19 cellular contexts compared by ENCODE assay signal in genomic region chr15:45871121-45871855, GRCh38.
DNase-seq lines count a peak whose midpoint lies in the region; ATAC-seq, FAIRE-seq and TF ChIP-seq lines count a peak whose summit lies in the region.
"Had no signal": no experiment of that assay in that cellular context is flagged by ENCODE, and none has a peak within 500 bp of the region (broad histone marks: within the 10 kb centered on the region; RNA-seq: fewer than 3 reads in every experiment).

No MANE protein-coding gene starts in this region.

- no peaks in the 10 kb centered on the region for H3K79me2 ChIP-seq in astrocyte (ENCODE audit: insufficient read depth, low read length)

- H3K4me1 ChIP-seq in astrocyte (ENCODE audit: insufficient read depth, low read length) (no peaks in the 10 kb centered on the region), foreskin keratinocyte (peaks cover 16% of the 10 kb centered on the region), transverse colon (no peaks in the 10 kb centered on the region)
- H3K4me1 ChIP-seq: testis had no signal

- H3K4me2 ChIP-seq in astrocyte (ENCODE audit: low read length): no peak overlapping the region

- in situ Hi-C loops in transverse colon (cut with MboI; ENCODE audit: low pct_ligation_motif_present in 1 of 4, low pct_unique_long_range_greater_than_20kb in 1 of 4, low sequenced_read_pairs in 3 of 4): no loop called here

- no peak for TF ChIP-seq EP300 in transverse colon (IDR thresholded peaks at IDR 0.05; ENCODE audit: low read depth)

- H4K20me1 ChIP-seq in astrocyte (ENCODE audit: insufficient read depth, low read length): no peaks in the 10 kb centered on the region

- H3K27ac ChIP-seq in astrocyte (ENCODE audit: low read depth, low read length) (no peak overlapping the region), foreskin keratinocyte (peak overlapping the region; percentile 56), transverse colon (no peak overlapping the region)
- H3K27ac ChIP-seq: C4-2B, testis, VCaP had no signal

- POLR2A ChIA-PET in activated CD4-positive, alpha-beta memory T cell treated with anti-CD3 and anti-CD28 coated beads, Interleukin-2, amount 10 ng/mL, durations not matched to agents 7 days and 5 days (lab: Charles Lee): no interaction called here

- no peak overlapping the region for H2AFZ ChIP-seq in astrocyte (ENCODE audit: low read depth, low read length)

- no peaks in the 10 kb centered on the region for H3K36me3 Mint-ChIP-seq in astrocyte (ENCODE audit: low read depth, unreplicated experiment)
- H3K36me3 Mint-ChIP-seq in activated CD4-positive, alpha-beta memory T cell treated with anti-CD3 and anti-CD28 coated beads, Interleukin-2, amount 10 ng/mL, durations not matched to agents 7 days and 5 days (ENCODE audit: low read depth): no peaks in the 10 kb centered on the region

- H3K4me1 Mint-ChIP-seq in astrocyte (ENCODE audit: low read depth, unreplicated experiment): peaks cover 1% of the 10 kb centered on the region
- no peaks in the 10 kb centered on the region for H3K4me1 Mint-ChIP-seq in activated CD4-positive, alpha-beta memory T cell treated with anti-CD3 and anti-CD28 coated beads, Interleukin-2, amount 10 ng/mL, durations not matched to agents 7 days and 5 days
- H3K4me1 Mint-ChIP-seq: neural crest cell had no signal

- H3K27ac Mint-ChIP-seq in astrocyte (ENCODE audit: unreplicated experiment): no peak overlapping the region
- H3K27ac Mint-ChIP-seq in activated CD4-positive, alpha-beta memory T cell treated with anti-CD3 and anti-CD28 coated beads, Interleukin-2, amount 10 ng/mL, durations not matched to agents 7 days and 5 days: no peak overlapping the region
- H3K27ac Mint-ChIP-seq: dendritic cell treated with granulocyte-macrophage colony-stimulating factor and Interleukin-4, amounts not matched to agents 40 ng/mL and 50 ng/mL, for 4 days had no signal

- no peaks in the 10 kb centered on the region for H3K36me3 ChIP-seq in astrocyte (ENCODE audit: insufficient read depth, low read length)
- no peaks in the 10 kb centered on the region for H3K36me3 ChIP-seq in transverse colon

- TF ChIP-seq CTCF in astrocyte (IDR thresholded peaks at IDR 0.05; ENCODE audit: insufficient read depth, low read depth, low read length): no peak
- no peak for TF ChIP-seq CTCF in foreskin keratinocyte (conservative IDR thresholded peaks at IDR 0.05)
- no peak for TF ChIP-seq CTCF in transverse colon (IDR thresholded peaks at IDR 0.05)

- ATAC-seq in foreskin keratinocyte: peak; percentile 94
- no peak for ATAC-seq in GM18861 (IDR thresholded peaks at IDR 0.05; ENCODE audit: unreplicated experiment)
- ATAC-seq: sciatic nerve had no signal

- H3K27me3 ChIP-seq in astrocyte (ENCODE audit: insufficient read depth, low read length): no peaks in the 10 kb centered on the region
- no peaks in the 10 kb centered on the region for H3K27me3 ChIP-seq in foreskin keratinocyte
- no peaks in the 10 kb centered on the region for H3K27me3 ChIP-seq in transverse colon
- H3K27me3 ChIP-seq: testis had no signal

- peaks cover 4% of the 10 kb centered on the region for H3K9me3 ChIP-seq in astrocyte (ENCODE audit: insufficient read depth, low read depth, low read length)
- H3K9me3 ChIP-seq in transverse colon: no peaks in the 10 kb centered on the region
- H3K9me3 ChIP-seq: testis had no signal

- no peak overlapping the region for H3K4me3 Mint-ChIP-seq in astrocyte (ENCODE audit: unreplicated experiment)
- no peak overlapping the region for H3K4me3 Mint-ChIP-seq in activated CD4-positive, alpha-beta memory T cell treated with anti-CD3 and anti-CD28 coated beads, Interleukin-2, amount 10 ng/mL, durations not matched to agents 7 days and 5 days
- H3K4me3 Mint-ChIP-seq: dendritic cell treated with granulocyte-macrophage colony-stimulating factor and Interleukin-4, amounts not matched to agents 40 ng/mL and 50 ng/mL, for 4 days; neural crest cell had no signal

- CTCF ChIA-PET in activated CD4-positive, alpha-beta memory T cell treated with anti-CD3 and anti-CD28 coated beads, Interleukin-2, amount 10 ng/mL, durations not matched to agents 7 days and 5 days (lab: Charles Lee): no interaction called here

- FAIRE-seq in astrocyte (lab: Jason Lieb, UNC): no peak

- no peak for TF ChIP-seq POLR2A in transverse colon (IDR thresholded peaks at IDR 0.05)

- peaks cover 18% of the 10 kb centered on the region for H3K9me3 Mint-ChIP-seq in astrocyte (ENCODE audit: unreplicated experiment)
- H3K9me3 Mint-ChIP-seq in activated CD4-positive, alpha-beta memory T cell treated with anti-CD3 and anti-CD28 coated beads, Interleukin-2, amount 10 ng/mL, durations not matched to agents 7 days and 5 days: peaks cover 16% of the 10 kb centered on the region

- no peak overlapping the region for H3K4me3 ChIP-seq in astrocyte (ENCODE audit: insufficient read depth, low read depth, low read length)
- no peak overlapping the region for H3K4me3 ChIP-seq in transverse colon
- H3K4me3 ChIP-seq: testis had no signal

- DNase-seq in HT1080 (ENCODE audit: low read depth) (peak; percentile 47), astrocyte (ENCODE audit: low read depth) (peak; percentile 12), foreskin keratinocyte (peak in 1 of 2 donors; percentile 81), transverse colon (peak; percentile 31)
- DNase-seq in activated CD4-positive, CD25-positive, alpha-beta regulatory T cell treated with anti-CD3 and anti-CD28 coated beads, Interleukin-2, amount 50 U/mL, for 72 hours: no peak
- no peak for DNase-seq in activated CD4-positive, alpha-beta memory T cell treated with anti-CD3 and anti-CD28 coated beads, Interleukin-2, amount 10 ng/mL, durations not matched to agents 7 days and 5 days
- DNase-seq: DMS153; NCI-H1694 treated with DMSO at 0.1 percent for 48 hours; NCI-H510A; stimulated activated CD4-positive, alpha-beta T cell treated with anti-CD3 and anti-CD28 coated beads, Interleukin-2, amount 100 ng/mL, for 48 hours; stimulated activated CD8-positive, alpha-beta memory T cell treated with anti-CD3 and anti-CD28 coated beads, Interleukin-4, amount 100 ng/mL, for 48 hours; SW 1271; testis had no signal

- intact Hi-C loops in transverse colon (cut with DNase I; ENCODE audit: low total_unique reads): no loop called here

- H3K9ac ChIP-seq in astrocyte (ENCODE audit: low read length): no peak overlapping the region

- H3K27me3 Mint-ChIP-seq in astrocyte (ENCODE audit: low read depth, unreplicated experiment): no peaks in the 10 kb centered on the region
- H3K27me3 Mint-ChIP-seq in activated CD4-positive, alpha-beta memory T cell treated with anti-CD3 and anti-CD28 coated beads, Interleukin-2, amount 10 ng/mL, durations not matched to agents 7 days and 5 days: no peaks in the 10 kb centered on the region
- H3K27me3 Mint-ChIP-seq: dendritic cell treated with granulocyte-macrophage colony-stimulating factor and Interleukin-4, amounts not matched to agents 40 ng/mL and 50 ng/mL, for 4 days had no signal

- WGBS in transverse colon (ENCODE audit: low coverage in 1 of 2), 2 donors: 46% methylated on average over 3 of the region's 3 CpGs; no CpG with 5 or more reads in 1 of the 2 donors

Comparison
In these comparisons a context has a peak if more than half of its experiments do, and no peak if none do; other contexts are left out.
1. DNase-seq: peak in HT1080 (single experiment), astrocyte (single experiment) and transverse colon (single experiment); none in activated CD4-positive, CD25-positive, alpha-beta regulatory T cell treated with anti-CD3 and anti-CD28 coated beads, Interleukin-2, amount 50 U/mL, for 72 hours (single experiment) and activated CD4-positive, alpha-beta memory T cell treated with anti-CD3 and anti-CD28 coated beads, Interleukin-2, amount 10 ng/mL, durations not matched to agents 7 days and 5 days (single experiment).